ENCODE assay signal across 8 cellular contexts in genomic region chr1:248872752-248873408, GRCh38. TPM values are rescaled to one million over a fixed set of nuclear protein-coding genes. Genes with fewer than 3 reads are reported as not detected.
A peak's percentile ranks its signal among the peaks of the same experiment; 100 is the strongest.
DNase-seq lines count a peak whose midpoint lies in the region; ATAC-seq and TF ChIP-seq lines count a peak whose summit lies in the region.

No MANE protein-coding gene starts in this region.

- H3K9me3 ChIP-seq in OCI-LY3 (ENCODE audit: insufficient read depth, low read length) (no peaks in the 10 kb centered on the region), neutrophil (no peaks in the 10 kb centered on the region)

- peak overlapping the region; percentile 75 for H3K4me2 ChIP-seq in OCI-LY3 (ENCODE audit: low read length)

- H3K27me3 ChIP-seq in OCI-LY3 (ENCODE audit: low read depth, low read length) (no peaks in the 10 kb centered on the region), neutrophil (no peaks in the 10 kb centered on the region)

- H3K79me2 ChIP-seq in OCI-LY3 (ENCODE audit: low read length), result no peaks in the 10 kb centered on the region

- DNase-seq in DMS79 (lab: John Stamatoyannopoulos, UW), result peak; percentile 80
- peak; percentile 65 for DNase-seq in HT1080 (ENCODE audit: low read depth)
- peak; percentile 62 for DNase-seq in activated naive CD4-positive, alpha-beta T cell treated with anti-CD3 and anti-CD28 coated beads, Interleukin-2, amount 50 U/mL, for 16 hours
- peak; percentile 41 for DNase-seq in globus pallidus (ENCODE audit: low spot score)
- no peak for DNase-seq in epidermal melanocyte (ENCODE audit: insufficient read length, low spot score)

- peaks cover 11% of the 10 kb centered on the region for H3K4me1 ChIP-seq in OCI-LY3 (ENCODE audit: low read length)
- peaks cover 9 to 17% of the 10 kb centered on the region in 2 experiments for H3K4me1 ChIP-seq in neutrophil (ENCODE audit: control insufficient read depth in 1 of 2, insufficient read depth in 1 of 2, low read depth in 1 of 2, low read length in 1 of 2)

- peak overlapping the region; percentile 69 for H3K9ac ChIP-seq in OCI-LY3 (ENCODE audit: low read length)

- H3K4me3 ChIP-seq in OCI-LY3 (ENCODE audit: low read length), result peak overlapping the region; percentile 86
- peak overlapping the region; percentile 73 to 74 for H3K4me3 ChIP-seq in neutrophil (ENCODE audit: low read depth in 1 of 2, low read length in 1 of 2)

- H3K36me3 ChIP-seq in OCI-LY3 (replicated peaks; ENCODE audit: low read depth, low read length) (no peaks in the 10 kb centered on the region), neutrophil (no peaks in the 10 kb centered on the region)

- peak; percentile 43 for ATAC-seq in GM21515 (IDR thresholded peaks at IDR 0.05; ENCODE audit: unreplicated experiment)

- H2AFZ ChIP-seq in OCI-LY3 (ENCODE audit: low read depth, low read length), result peak overlapping the region; percentile 92

- no peaks in the 10 kb centered on the region for H4K20me1 ChIP-seq in OCI-LY3 (ENCODE audit: insufficient read depth, low read length)

- TF ChIP-seq CTCF in OCI-LY3 (IDR thresholded peaks at IDR 0.05; ENCODE audit: low read depth, low read length) (no peak), neutrophil (IDR thresholded peaks at IDR 0.05) (no peak)

- H3K27ac ChIP-seq in OCI-LY3 (ENCODE audit: low read length) (peak overlapping the region; percentile 68), neutrophil (peak overlapping the region; percentile 80)

RNA-seq across cellular contexts. Expression of gene ZNF692, which starts 14.0 kb away (rescaled TPM):
- total RNA-seq in HT1080 (2014; rRNA removed; shearing (Covaris generic)), result 23.5 and 25.8 TPM in 2 replicates
- 18.0 and 19.8 TPM in 2 replicates for polyA plus RNA-seq in HT1080 (2015; cell fraction: cytosol; rRNA removed)
- polyA plus RNA-seq in HT1080 (2015; cell fraction: nucleus; rRNA removed), result 272 and 313 TPM in 2 replicates

RNA-seq across cellular contexts. Expression of gene PGBD2, which starts 33.2 kb away (rescaled TPM):
- total RNA-seq in HT1080 (2014; rRNA removed; shearing (Covaris generic)), result 5.7 and 7.0 TPM in 2 replicates
- polyA plus RNA-seq in HT1080 (2015; cell fraction: cytosol; rRNA removed), result 4.4 and 5.4 TPM in 2 replicates
- 16.3 and 18.9 TPM in 2 replicates for polyA plus RNA-seq in HT1080 (2015; cell fraction: nucleus; rRNA removed)

RNA-seq across cellular contexts. Expression of gene ZNF672, which starts 34.9 kb away (rescaled TPM):
- total RNA-seq in HT1080 (2014; rRNA removed; shearing (Covaris generic)), result 27.3 and 28.0 TPM in 2 replicates
- polyA plus RNA-seq in HT1080 (2015; cell fraction: cytosol; rRNA removed), result 20.2 and 22.2 TPM in 2 replicates
- polyA plus RNA-seq in HT1080 (2015; cell fraction: nucleus; rRNA removed), result 14.1 and 17.0 TPM in 2 replicates

RNA-seq across cellular contexts. Expression of gene SH3BP5L, which starts 47.2 kb away (rescaled TPM):
- total RNA-seq in HT1080 (2014; rRNA removed; shearing (Covaris generic)), result 29.2 and 36.2 TPM in 2 replicates
- polyA plus RNA-seq in HT1080 (2015; cell fraction: cytosol; rRNA removed), result 25.2 and 27.8 TPM in 2 replicates
- 38.6 and 42.0 TPM in 2 replicates for polyA plus RNA-seq in HT1080 (2015; cell fraction: nucleus; rRNA removed)
